ENCODE assay signal across 10 cellular contexts in genomic region chr15:72835289-72835890, GRCh38. TPM values are rescaled to one million over a fixed set of nuclear protein-coding genes. Genes with fewer than 3 reads are reported as not detected.
DNase-seq lines count a peak whose midpoint lies in the region; ATAC-seq, FAIRE-seq and TF ChIP-seq lines count a peak whose summit lies in the region.
"Had no signal": no experiment of that assay in that cellular context is flagged by ENCODE, and none has a peak within 500 bp of the region (broad histone marks: within the 10 kb centered on the region; RNA-seq: fewer than 3 reads in every experiment).

No MANE protein-coding gene starts in this region.

- TF ChIP-seq CTCF in GM12865 (IDR thresholded peaks at IDR 0.05; ENCODE audit: insufficient read depth, low read depth, low read length, missing control alignments) (peak; percentile 19), bronchial epithelial cell (IDR thresholded peaks at IDR 0.05; ENCODE audit: insufficient read depth, low read length, severe bottlenecking) (peak; percentile 53), neural cell (IDR thresholded peaks at IDR 0.05; ENCODE audit: poor library complexity, severe bottlenecking) (peak; percentile 52)

- no peak for ATAC-seq in activated CD4-positive, CD25-positive, alpha-beta regulatory T cell treated with anti-CD3 and anti-CD28 coated beads, Interleukin-2, amount 50 U/mL, for 24 hours
- no peak for ATAC-seq in HG03135 (IDR thresholded peaks at IDR 0.05; ENCODE audit: unreplicated experiment)
- no peak for ATAC-seq in activated CD8-positive, alpha-beta memory T cell treated with anti-CD3 and anti-CD28 coated beads, Interleukin-2, amount 10 ng/mL, durations not matched to agents 7 days and 5 days
- ATAC-seq: activated naive CD4-positive, alpha-beta T cell treated with anti-CD3 and anti-CD28 coated beads, Interleukin-2, amount 50 U/mL, for 72 hours had no signal

- peaks cover 1% of the 10 kb centered on the region for H3K27me3 ChIP-seq in bronchial epithelial cell (ENCODE audit: control insufficient read depth, insufficient read depth, low read length)
- H3K27me3 ChIP-seq in neural cell (ENCODE audit: insufficient read depth, low read depth, low read length), result no peaks in the 10 kb centered on the region
- H3K27me3 ChIP-seq: SJSA1 had no signal

- no peaks in the 10 kb centered on the region for H3K9me2 ChIP-seq in neural cell (ENCODE audit: insufficient read depth, low read length)

- no peaks in the 10 kb centered on the region for H3K9me3 ChIP-seq in neural cell (ENCODE audit: low read length)
- H3K9me3 ChIP-seq: SJSA1 had no signal

- H3K36me3 Mint-ChIP-seq in activated CD8-positive, alpha-beta memory T cell treated with anti-CD3 and anti-CD28 coated beads, Interleukin-2, amount 10 ng/mL, durations not matched to agents 7 days and 5 days, result no peaks in the 10 kb centered on the region
- H3K36me3 Mint-ChIP-seq: activated naive CD4-positive, alpha-beta T cell treated with anti-CD3 and anti-CD28 coated beads, Interleukin-2, amount 50 U/mL, for 72 hours had no signal

- H3K4me2 ChIP-seq in neural cell (ENCODE audit: low read length), result no peak overlapping the region

- DNase-seq in GM12865 (ENCODE audit: low read depth) (peak; percentile 8), NCI-H1436 (lab: John Stamatoyannopoulos, UW) (peak; percentile 94), bronchial epithelial cell (ENCODE audit: low read depth) (peak; percentile 28), inferior parietal cortex (ENCODE audit: extremely low spot score) (no peak)
- no peak for DNase-seq in activated CD8-positive, alpha-beta memory T cell treated with anti-CD3 and anti-CD28 coated beads, Interleukin-2, amount 10 ng/mL, durations not matched to agents 7 days and 5 days

- TF ChIP-seq RAD21 in neural cell (conservative IDR thresholded peaks at IDR 0.05), result peak; percentile 44

- H3K4me3 ChIP-seq in GM12865 (ENCODE audit: low read depth, low read length) (no peak overlapping the region), bronchial epithelial cell (ENCODE audit: low read depth, low read length) (no peak overlapping the region), neural cell (ENCODE audit: low read length) (no peak overlapping the region)
- H3K4me3 ChIP-seq: SJSA1 had no signal

- no peaks in the 10 kb centered on the region for H3F3A ChIP-seq in neural cell (ENCODE audit: insufficient read depth, low read length, poor library complexity, severe bottlenecking)

- H3K4me3 Mint-ChIP-seq in activated CD8-positive, alpha-beta memory T cell treated with anti-CD3 and anti-CD28 coated beads, Interleukin-2, amount 10 ng/mL, durations not matched to agents 7 days and 5 days, result no peak overlapping the region

- H3K9me3 Mint-ChIP-seq in activated CD8-positive, alpha-beta memory T cell treated with anti-CD3 and anti-CD28 coated beads, Interleukin-2, amount 10 ng/mL, durations not matched to agents 7 days and 5 days (ENCODE audit: low read depth), result no peaks in the 10 kb centered on the region
- H3K9me3 Mint-ChIP-seq: activated naive CD4-positive, alpha-beta T cell treated with anti-CD3 and anti-CD28 coated beads, Interleukin-2, amount 50 U/mL, for 72 hours had no signal

- no peak overlapping the region for H2AFZ ChIP-seq in neural cell (ENCODE audit: low read depth, low read length)

- H3K27me3 Mint-ChIP-seq in activated CD8-positive, alpha-beta memory T cell treated with anti-CD3 and anti-CD28 coated beads, Interleukin-2, amount 10 ng/mL, durations not matched to agents 7 days and 5 days, result peaks cover 44% of the 10 kb centered on the region

- no peaks in the 10 kb centered on the region for H3K79me2 ChIP-seq in neural cell (replicated peaks; ENCODE audit: insufficient read depth, low read length)

- no peak overlapping the region for H3K9ac ChIP-seq in neural cell (ENCODE audit: low read length)

- FAIRE-seq in bronchial epithelial cell (lab: Jason Lieb, UNC), result peak; percentile 28

- no peaks in the 10 kb centered on the region for H3K4me1 Mint-ChIP-seq in activated CD8-positive, alpha-beta memory T cell treated with anti-CD3 and anti-CD28 coated beads, Interleukin-2, amount 10 ng/mL, durations not matched to agents 7 days and 5 days

- no peak for TF ChIP-seq EP300 in neural cell (conservative IDR thresholded peaks at IDR 0.05; ENCODE audit: poor library complexity, severe bottlenecking)

- H3K27ac ChIP-seq in neural cell (ENCODE audit: low read length), result no peak overlapping the region
- H3K27ac ChIP-seq: SJSA1 had no signal

- H3K27ac Mint-ChIP-seq in activated CD8-positive, alpha-beta memory T cell treated with anti-CD3 and anti-CD28 coated beads, Interleukin-2, amount 10 ng/mL, durations not matched to agents 7 days and 5 days, result no peak overlapping the region

- no peaks in the 10 kb centered on the region for H4K20me1 ChIP-seq in neural cell (ENCODE audit: insufficient read depth)

- H3K36me3 ChIP-seq in bronchial epithelial cell (ENCODE audit: control insufficient read depth, insufficient read depth, low read length) (no peaks in the 10 kb centered on the region), neural cell (ENCODE audit: insufficient read depth, low read length) (no peaks in the 10 kb centered on the region)
- H3K36me3 ChIP-seq: SJSA1 had no signal

- CTCF ChIA-PET in activated CD8-positive, alpha-beta memory T cell treated with anti-CD3 and anti-CD28 coated beads, Interleukin-2, amount 10 ng/mL, durations not matched to agents 7 days and 5 days (lab: Charles Lee), result interaction anchor here (0.9 to 1.3 kb wide), 2 partner anchors 113 to 114 kb away, joined by 3 to 4 read pairs; no protein-coding TSS in a partner anchor

TF ChIP-seq in neural cell, 6 proteins besides CTCF, POLR2A, EP300 and RAD21:
- TF ChIP-seq REST (IDR thresholded peaks at IDR 0.05; ENCODE audit: borderline replicate concordance), result no peak
- peak; percentile 42 for TF ChIP-seq SMC3 (conservative IDR thresholded peaks at IDR 0.05; ENCODE audit: poor library complexity)

RNA-seq across cellular contexts. Expression of gene ADPGK, which starts 51.8 kb away (rescaled TPM):
- total RNA-seq in bronchial epithelial cell, result 29.7 and 40.5 TPM in 2 replicates
- polyA plus RNA-seq in neural cell, result 33.7 and 38.2 TPM in 2 replicates
- polyA minus RNA-seq in neural cell, result 32.1 and 33.9 TPM in 2 replicates
- total RNA-seq in activated CD8-positive, alpha-beta memory T cell treated with anti-CD3 and anti-CD28 coated beads, Interleukin-2, amount 10 ng/mL, durations not matched to agents 7 days and 5 days, result 10 to 100 TPM; 67.8 to 76.5 TPM

Comparison
In these comparisons a context has a peak if more than half of its experiments do, and no peak if none do; other contexts are left out.
1. DNase-seq: peak in GM12865 (single experiment), NCI-H1436 (single experiment) and bronchial epithelial cell (single experiment); none in inferior parietal cortex (single experiment) and activated CD8-positive, alpha-beta memory T cell treated with anti-CD3 and anti-CD28 coated beads, Interleukin-2, amount 10 ng/mL, durations not matched to agents 7 days and 5 days (single experiment).
2. Peak in every context shown above with its lines, with median percentiles within 50 percentile points of each other: CTCF ChIP-seq.